ENCODE assay signal across 14 cellular contexts in the genomic region with DNA sequence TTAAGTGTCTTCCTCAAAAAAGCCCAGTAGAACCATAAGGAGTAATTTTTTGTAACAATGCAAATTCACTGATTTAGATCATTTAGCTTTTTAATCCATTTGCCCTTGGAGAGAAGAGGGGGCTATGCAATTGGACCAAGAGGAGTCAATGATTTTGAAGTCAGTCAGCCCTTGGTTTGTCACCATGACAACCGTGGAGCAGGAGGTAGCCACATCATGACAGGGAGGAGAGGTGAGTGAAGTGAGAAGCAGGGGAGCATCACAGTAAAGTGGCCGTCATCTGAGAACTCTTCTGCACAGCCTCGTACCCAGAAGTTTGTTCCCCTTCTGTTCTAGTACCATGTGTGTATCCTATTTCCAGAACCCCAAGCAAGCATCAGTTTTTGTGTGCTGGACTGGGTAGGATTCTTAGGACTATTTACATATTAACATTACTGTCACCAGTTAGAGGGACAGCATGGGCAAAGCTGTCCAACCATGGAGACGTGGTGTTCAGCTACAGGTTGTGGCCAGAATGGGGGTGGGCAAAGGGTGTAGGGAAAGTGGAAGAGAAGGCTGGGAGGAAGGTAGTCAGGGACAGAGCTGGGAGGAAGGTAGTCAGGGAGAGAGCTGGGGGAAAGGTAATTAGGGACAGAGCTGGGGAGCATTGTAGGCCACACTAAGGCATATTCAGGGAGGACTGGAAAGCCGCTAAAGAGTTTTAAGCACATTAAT. TPM values are rescaled to one million over a fixed set of nuclear protein-coding genes. Genes with fewer than 3 reads are reported as not detected.
DNase-seq lines count a peak whose midpoint lies in the region; ATAC-seq and TF ChIP-seq lines count a peak whose summit lies in the region.
"Had no signal": no experiment of that assay in that cellular context is flagged by ENCODE, and none has a peak within 500 bp of the region (broad histone marks: within the 10 kb centered on the region; RNA-seq: fewer than 3 reads in every experiment).

No MANE protein-coding gene starts in this region.

- H3K4me3 Mint-ChIP-seq in neural crest cell: no peak overlapping the region
- H3K4me3 Mint-ChIP-seq: IgD-negative memory B cell had no signal

- H3K27ac Mint-ChIP-seq in neural crest cell (ENCODE audit: unreplicated experiment): peak overlapping the region; percentile 12

- H3K27ac ChIP-seq in GM23248: no peak overlapping the region
- H3K27ac ChIP-seq in ectodermal cell (ENCODE audit: insufficient read depth, low read depth, low read length, poor library complexity, severe bottlenecking): peak overlapping the region; percentile 9

- no peaks in the 10 kb centered on the region for H3K9me3 Mint-ChIP-seq in neural crest cell
- H3K9me3 Mint-ChIP-seq: IgD-negative memory B cell had no signal

- 0 out of 2 replicates have a peak, but pooled peaks cover 4% of the 10 kb centered on the region for H3F3A ChIP-seq in GM23248 (ENCODE audit: insufficient read depth)

- no peaks in the 10 kb centered on the region for H3K27me3 Mint-ChIP-seq in neural crest cell (ENCODE audit: low read depth)
- H3K27me3 Mint-ChIP-seq: IgD-negative memory B cell had no signal

- no peak overlapping the region for H2AFZ ChIP-seq in GM23248

- DNase-seq in GM23248 (peak; percentile 4), NCI-H69 (lab: John Stamatoyannopoulos, UW) (peak; percentile 12), neural crest cell (ENCODE audit: low read depth, low spot score) (no peak)
- DNase-seq in activated CD4-positive, alpha-beta T cell treated with anti-CD3 and anti-CD28 coated beads, Interleukin-2, amount 50 U/mL, for 48 hours: no peak
- DNase-seq: activated CD4-positive, alpha-beta T cell treated with anti-CD3 and anti-CD28 coated beads, Interleukin-2, amount 50 U/mL, for 4 hours; erythroblast; left colon; NCI-H1105; RPMI8226; small intestine had no signal

- peaks cover 100% of the 10 kb centered on the region for H3K79me2 ChIP-seq in GM23248 (ENCODE audit: insufficient read depth)

- no peak overlapping the region for H3K9ac ChIP-seq in GM23248

- WGBS in GM23248 (ENCODE audit: low coverage in 1 of 2, low lambda C conversion rate in 2 of 2, missing lambda C conversion rate in 2 of 2), 2 experiments: 78% methylated on average over 5 of the region's 5 CpGs
- 92 to 98% methylated on average over 5 of the region's 5 CpGs for WGBS in ectodermal cell, 2 experiments

- ATAC-seq in GM19351 (IDR thresholded peaks at IDR 0.05; ENCODE audit: unreplicated experiment) (no peak), GM21515 (IDR thresholded peaks at IDR 0.05; ENCODE audit: unreplicated experiment) (no peak)
- ATAC-seq: left colon had no signal

- no peak overlapping the region for H3K4me2 ChIP-seq in GM23248 (ENCODE audit: unreplicated experiment)

- in situ Hi-C loops in GM23248 (cut with MboI): no loop called here

- peaks cover 64% of the 10 kb centered on the region for H4K20me1 ChIP-seq in GM23248 (ENCODE audit: insufficient read depth)

- H3K36me3 ChIP-seq in GM23248 (ENCODE audit: low read depth) (no peaks in the 10 kb centered on the region), ectodermal cell (ENCODE audit: control insufficient read depth, insufficient read depth, low read length) (no peaks in the 10 kb centered on the region)

- no peak for TF ChIP-seq CTCF in neural crest cell (conservative IDR thresholded peaks at IDR 0.05)

- peaks cover 32% of the 10 kb centered on the region for H3K4me1 Mint-ChIP-seq in neural crest cell

- H3K9me3 ChIP-seq in GM23248 (ENCODE audit: low read depth) (no peaks in the 10 kb centered on the region), ectodermal cell (ENCODE audit: control insufficient read depth, low read length) (no peaks in the 10 kb centered on the region)

- H3K36me3 Mint-ChIP-seq in neural crest cell (ENCODE audit: low read depth): no peaks in the 10 kb centered on the region

- no peaks in the 10 kb centered on the region for H3K27me3 ChIP-seq in GM23248 (replicated peaks; ENCODE audit: insufficient read depth)
- H3K27me3 ChIP-seq in ectodermal cell (ENCODE audit: control insufficient read depth, insufficient read depth, low read length, poor library complexity, severe bottlenecking): no peaks in the 10 kb centered on the region

- H3K4me3 ChIP-seq in GM23248 (no peak overlapping the region), ectodermal cell (ENCODE audit: insufficient read depth, low read depth, low read length) (no peak overlapping the region)

- H3K4me1 ChIP-seq in GM23248 (ENCODE audit: insufficient read depth) (peaks cover 4% of the 10 kb centered on the region; the same call in 1 of the 2 replicates), ectodermal cell (ENCODE audit: control insufficient read depth, insufficient read depth, low read length) (peaks cover 13% of the 10 kb centered on the region)

- H3K9me2 ChIP-seq in GM23248 (ENCODE audit: insufficient read depth): no peaks in the 10 kb centered on the region

RNA-seq across cellular contexts. Expression of a gene that starts 13.1 kb away (rescaled TPM):
- total RNA-seq in GM23248 (2014; rRNA removed; shearing (Covaris generic)): 92.4 and 92.7 TPM in 2 replicates
- 30.8 and 32.1 TPM in 2 replicates for polyA plus RNA-seq in GM23248 (2016; fragmentation: Nextera tagmentation; extraction: Ambion mirVana)
- 44.0 TPM for polyA plus RNA-seq in ectodermal cell (2013, experiment 1 of 4)
- 50.2 TPM for polyA plus RNA-seq in ectodermal cell (2013, experiment 2 of 4)
- polyA plus RNA-seq in ectodermal cell (2013, experiment 3 of 4): 34.3 TPM
- polyA plus RNA-seq in ectodermal cell (2013, experiment 4 of 4): 37.6 TPM
- total RNA-seq in neural crest cell: 46.1 and 46.8 TPM in 2 replicates

Comparison
In these comparisons a context has a peak if more than half of its experiments do, and no peak if none do; other contexts are left out.
1. DNase-seq: peak in GM23248 (single experiment) and NCI-H69 (single experiment); none in neural crest cell (single experiment) and activated CD4-positive, alpha-beta T cell treated with anti-CD3 and anti-CD28 coated beads, Interleukin-2, amount 50 U/mL, for 48 hours (0 of 2).